In genomic region chr19:47564081-47564480, GRCh38 we compare ENCODE assay signal across 20 cellular contexts. TPM values are rescaled to one million over a fixed set of nuclear protein-coding genes. Genes with fewer than 3 reads are reported as not detected.
A peak's percentile ranks its signal among the peaks of the same experiment; 100 is the strongest.
DNase-seq lines count a peak whose midpoint lies in the region; ATAC-seq and TF ChIP-seq lines count a peak whose summit lies in the region.
"Had no signal": no experiment of that assay in that cellular context is flagged by ENCODE, and none has a peak within 500 bp of the region (broad histone marks: within the 10 kb centered on the region; RNA-seq: fewer than 3 reads in every experiment).

No MANE protein-coding gene starts in this region.

- intact Hi-C loops in colonic mucosa (cut with DNase I), result no loop called here
- intact Hi-C loops in posterior vena cava (cut with DNase I), result no loop called here

- H3K4me3 Mint-ChIP-seq in activated T-helper 17 cell treated with anti-CD3 and anti-CD28 coated beads, Interleukin-2, amount 50 U/mL, for 72 hours, result no peak overlapping the region
- no peak overlapping the region for H3K4me3 Mint-ChIP-seq in glutamatergic neuron (ENCODE audit: unreplicated experiment)
- H3K4me3 Mint-ChIP-seq: CD8-positive, alpha-beta T cell had no signal

- H3K27ac ChIP-seq in colonic mucosa, result peak overlapping the region; percentile 59
- peak overlapping the region; percentile 43 to 53 for H3K27ac ChIP-seq in mucosa of rectum (ENCODE audit: low read depth in 2 of 2, low read length in 2 of 2)

- no peaks in the 10 kb centered on the region for H3K4me1 Mint-ChIP-seq in activated T-helper 17 cell treated with anti-CD3 and anti-CD28 coated beads, Interleukin-2, amount 50 U/mL, for 72 hours
- no peaks in the 10 kb centered on the region for H3K4me1 Mint-ChIP-seq in glutamatergic neuron (ENCODE audit: low read depth, unreplicated experiment)

- H3K4me3 ChIP-seq in colonic mucosa (no peak overlapping the region), mucosa of rectum (ENCODE audit: low read length in 2 of 2) (peak overlapping the region in 1 of 2 donors; percentile 43)

- no peaks in the 10 kb centered on the region for H3K27me3 Mint-ChIP-seq in activated T-helper 17 cell treated with anti-CD3 and anti-CD28 coated beads, Interleukin-2, amount 50 U/mL, for 72 hours
- H3K27me3 Mint-ChIP-seq in glutamatergic neuron (ENCODE audit: unreplicated experiment), result peaks cover 8% of the 10 kb centered on the region

- no peaks in the 10 kb centered on the region for H3K9me3 ChIP-seq in colonic mucosa
- H3K9me3 ChIP-seq in mucosa of rectum (ENCODE audit: control insufficient read depth in 2 of 2, low read length in 2 of 2), result no peaks in the 10 kb centered on the region
- H3K9me3 ChIP-seq: BE2C had no signal

- DNase-seq in HuH-7 (ENCODE audit: low spot score) (peak; percentile 67), colonic mucosa (peak; percentile 79), posterior vena cava (ENCODE audit: low spot score) (no peak), glutamatergic neuron (no peak)
- DNase-seq: BE2C; CD8-positive, alpha-beta T cell; DMS 273 treated with DMSO at 0.1 percent for 48 hours; GOT3; IMR-90; Karpas-422; NCI-H1105 treated with DMSO at 0.1 percent for 48 hours; NCI-H187; NCI-H345; NK-92 treated with Interleukin-12 subunit alpha and Interleukin-12 subunit beta, amount 100 ng/mL, for 24 hours; SHP77 had no signal

- H3K4me1 ChIP-seq in colonic mucosa (peaks cover 4% of the 10 kb centered on the region), mucosa of rectum (ENCODE audit: control insufficient read depth in 2 of 2, insufficient read depth in 2 of 2, low read length in 2 of 2) (peaks cover 8 to 13% of the 10 kb centered on the region in 2 donors)
- H3K4me1 ChIP-seq: BE2C had no signal

- TF ChIP-seq CTCF in colonic mucosa (IDR thresholded peaks at IDR 0.05) (no peak), glutamatergic neuron (IDR thresholded peaks at IDR 0.05; ENCODE audit: partially characterized antibody, unreplicated experiment) (no peak)

- H3K27ac Mint-ChIP-seq in activated T-helper 17 cell treated with anti-CD3 and anti-CD28 coated beads, Interleukin-2, amount 50 U/mL, for 72 hours, result no peak overlapping the region
- H3K27ac Mint-ChIP-seq in glutamatergic neuron (ENCODE audit: unreplicated experiment), result no peak overlapping the region
- H3K27ac Mint-ChIP-seq: CD8-positive, alpha-beta T cell had no signal

- no peak for ATAC-seq in activated T-helper 17 cell treated with anti-CD3 and anti-CD28 coated beads, Interleukin-2, amount 50 U/mL, for 72 hours (replicated peaks)
- no peak for ATAC-seq in GM21619 (IDR thresholded peaks at IDR 0.05; ENCODE audit: unreplicated experiment)
- ATAC-seq: CD8-positive, alpha-beta T cell; SK-N-SH treated with all-trans-retinoic acid at 6 μM for 48 hours had no signal

- no peaks in the 10 kb centered on the region for H3K27me3 ChIP-seq in colonic mucosa
- no peaks in the 10 kb centered on the region for H3K27me3 ChIP-seq in mucosa of rectum (ENCODE audit: control insufficient read depth in 2 of 2, insufficient read depth in 2 of 2, low read length in 2 of 2)
- H3K27me3 ChIP-seq: BE2C had no signal

- no peaks in the 10 kb centered on the region for H3K36me3 Mint-ChIP-seq in activated T-helper 17 cell treated with anti-CD3 and anti-CD28 coated beads, Interleukin-2, amount 50 U/mL, for 72 hours (ENCODE audit: low read depth)
- H3K36me3 Mint-ChIP-seq in glutamatergic neuron (ENCODE audit: unreplicated experiment), result no peaks in the 10 kb centered on the region
- H3K36me3 Mint-ChIP-seq: CD8-positive, alpha-beta T cell had no signal

- no peaks in the 10 kb centered on the region for H3K9me3 Mint-ChIP-seq in activated T-helper 17 cell treated with anti-CD3 and anti-CD28 coated beads, Interleukin-2, amount 50 U/mL, for 72 hours
- peaks cover 2% of the 10 kb centered on the region for H3K9me3 Mint-ChIP-seq in glutamatergic neuron (ENCODE audit: unreplicated experiment)
- H3K9me3 Mint-ChIP-seq: CD8-positive, alpha-beta T cell had no signal

- H3K36me3 ChIP-seq in colonic mucosa, result no peaks in the 10 kb centered on the region
- no peaks in the 10 kb centered on the region for H3K36me3 ChIP-seq in mucosa of rectum (ENCODE audit: control insufficient read depth in 2 of 2, insufficient read depth in 2 of 2, low read length in 2 of 2)
- H3K36me3 ChIP-seq: BE2C had no signal

- H3K9ac ChIP-seq in colonic mucosa (ENCODE audit: low read depth in 2 of 2, low read length in 2 of 2) (peak overlapping the region in 1 of 2 donors; percentile 36), mucosa of rectum (ENCODE audit: low read depth in 1 of 2, low read length in 2 of 2) (peak overlapping the region in 1 of 2 donors; percentile 5)

RNA-seq across cellular contexts. Expression of gene ZNF541, which starts 8.9 kb away (rescaled TPM):
- total RNA-seq in colonic mucosa (under 1 TPM; 0.10 to 0.21 TPM), posterior vena cava (under 1 TPM; 0.19 to 0.24 TPM), glutamatergic neuron (ENCODE audit: unreplicated experiment) (not detected)
- total RNA-seq in activated T-helper 17 cell treated with anti-CD3 and anti-CD28 coated beads, Interleukin-2, amount 50 U/mL, for 72 hours, result under 1 TPM; 0.04 to 0.98 TPM
- total RNA-seq: IMR-90, OCI-LY7 had no signal

RNA-seq across cellular contexts. Expression of gene BICRA, which starts 44.9 kb away (rescaled TPM):
- total RNA-seq in colonic mucosa (10 to 100 TPM; 11.7 to 13.4 TPM), posterior vena cava (10 to 100 TPM; 12.0 to 15.4 TPM), glutamatergic neuron (ENCODE audit: unreplicated experiment) (55.5 TPM)
- 10 to 100 TPM; 10.3 to 12.2 TPM for total RNA-seq in activated T-helper 17 cell treated with anti-CD3 and anti-CD28 coated beads, Interleukin-2, amount 50 U/mL, for 72 hours

RNA-seq across cellular contexts. Expression of gene NAPA, which starts 49.2 kb away (rescaled TPM):
- total RNA-seq in colonic mucosa (100 to 1,000 TPM; 111 to 115 TPM), posterior vena cava (10 to 100 TPM; 75.8 to 83.8 TPM), glutamatergic neuron (ENCODE audit: unreplicated experiment) (262 TPM)
- total RNA-seq in activated T-helper 17 cell treated with anti-CD3 and anti-CD28 coated beads, Interleukin-2, amount 50 U/mL, for 72 hours, result 10 to 100 TPM; 33.7 to 72.4 TPM

Comparison
In these comparisons a context has a peak if more than half of its experiments do, and no peak if none do; other contexts are left out.
1. DNase-seq: peak in HuH-7 (single experiment) and colonic mucosa (single experiment); none in posterior vena cava (single experiment) and glutamatergic neuron (single experiment).